In the genomic region with DNA sequence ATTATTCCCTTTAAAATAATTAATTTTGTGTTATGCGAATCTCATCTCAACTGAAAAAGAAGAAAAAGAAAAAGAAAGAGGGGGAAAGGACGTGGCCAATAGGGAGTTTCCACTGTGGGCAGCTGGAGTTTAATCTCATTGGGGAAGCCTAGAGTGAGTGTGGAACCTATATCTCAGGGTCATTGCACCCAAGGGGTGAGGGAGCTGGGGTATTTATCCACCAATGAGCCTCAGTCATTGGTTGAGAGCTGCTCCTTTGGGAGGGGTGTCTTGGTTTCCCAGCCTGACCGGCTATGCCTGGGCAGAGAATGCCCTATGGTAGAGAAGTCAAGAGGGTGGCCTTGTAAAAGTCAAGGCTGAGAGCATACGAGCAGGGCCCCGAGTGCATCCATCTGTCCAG, we compare ENCODE assay signal across 9 cellular contexts.
"Had no signal": no experiment of that assay in that cellular context is flagged by ENCODE, and none has a peak within 500 bp of the region (broad histone marks: within the 10 kb centered on the region; RNA-seq: fewer than 3 reads in every experiment).

No MANE protein-coding gene starts in this region.

- H3K27ac ChIP-seq: GM23248 had no signal

- H3K36me3 ChIP-seq: HAP-1 had no signal

- H3K27ac Mint-ChIP-seq: GM23338, H9, HFFc6 had no signal

- H3K4me1 ChIP-seq: HAP-1 had no signal

- H3K4me1 Mint-ChIP-seq: GM23338, H9 had no signal

- H3K4me3 ChIP-seq: GM23248, GM23338, HAP-1 had no signal

- H3K9me3 Mint-ChIP-seq: HFFc6 had no signal

- H3K4me3 Mint-ChIP-seq: GM23338, H9, HFFc6 had no signal

- H3K9me3 ChIP-seq: HAP-1 had no signal

- ATAC-seq: GM23338, HCT116 had no signal

- DNase-seq: GM23248, GOT3, H7, H9, HCEC 1CT, HFFc6 had no signal
